ENCODE assay signal across 8 cellular contexts in the genomic region with DNA sequence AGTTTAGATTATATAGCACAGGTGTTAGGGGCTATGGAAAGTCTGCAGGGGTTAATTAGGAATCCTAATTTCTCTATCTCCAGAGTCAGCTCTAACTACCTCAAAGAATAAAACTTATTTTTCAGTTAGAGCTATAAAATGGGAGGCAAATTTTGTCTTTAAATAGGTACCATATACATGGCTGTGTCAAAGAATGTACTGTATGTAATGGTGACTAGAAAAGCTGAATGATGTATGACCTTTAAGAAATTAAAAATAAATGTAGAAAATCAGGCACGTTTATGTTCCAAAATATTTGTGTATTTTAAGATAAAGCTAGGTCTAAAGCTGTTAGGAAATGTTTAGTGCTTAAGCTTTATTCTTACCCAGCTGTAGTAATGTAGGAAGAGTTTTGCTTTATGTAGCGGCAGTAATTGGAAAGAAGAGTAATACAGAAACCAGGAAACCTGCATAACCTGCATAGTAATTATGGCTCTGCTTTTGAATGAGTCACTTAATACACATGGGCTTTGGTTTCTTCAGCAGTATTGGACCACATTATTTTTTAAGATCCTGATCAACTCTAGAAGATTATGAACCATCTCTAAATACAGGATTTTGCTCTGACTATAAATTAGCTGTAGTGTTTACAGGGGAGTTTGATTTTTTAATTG.
DNase-seq lines count a peak whose midpoint lies in the region; ATAC-seq, FAIRE-seq and TF ChIP-seq lines count a peak whose summit lies in the region.

No MANE protein-coding gene starts in this region.

- no peak overlapping the region for H3K27ac ChIP-seq in HEK293 (ENCODE audit: extremely low read depth, low read depth, low read length)
- no peak overlapping the region for H3K27ac ChIP-seq in OCI-LY3 (ENCODE audit: low read length)
- H3K27ac ChIP-seq in Karpas-422 (ENCODE audit: low read length): no peak overlapping the region

- no peak for FAIRE-seq in urothelium cell line (lab: Jason Lieb, UNC)

- H3K9me3 ChIP-seq in HEK293 (ENCODE audit: control insufficient read depth, insufficient read depth, low read depth, low read length) (no peaks in the 10 kb centered on the region), OCI-LY3 (ENCODE audit: insufficient read depth, low read length) (no peaks in the 10 kb centered on the region), Karpas-422 (ENCODE audit: low read length) (no peaks in the 10 kb centered on the region)

- H3K4me1 ChIP-seq in HEK293 (ENCODE audit: control insufficient read depth, insufficient read depth, low read length) (peaks cover 6% of the 10 kb centered on the region; the same call in 1 of the 2 replicates), OCI-LY3 (ENCODE audit: low read length) (peaks cover 49% of the 10 kb centered on the region), Karpas-422 (ENCODE audit: low read length) (no peaks in the 10 kb centered on the region)

- peak overlapping the region in 5 of 6 donors; percentile 33 to 82 (median 68) for H3K27ac Mint-ChIP-seq in naive B cell

- H3K27me3 ChIP-seq in OCI-LY3 (ENCODE audit: low read depth, low read length): no peaks in the 10 kb centered on the region
- H3K27me3 ChIP-seq in Karpas-422 (ENCODE audit: low read length): no peaks in the 10 kb centered on the region

- peaks cover 40% of the 10 kb centered on the region for H3K79me2 ChIP-seq in OCI-LY3 (ENCODE audit: low read length)
- H3K79me2 ChIP-seq in Karpas-422 (ENCODE audit: low read length): peaks cover 48% of the 10 kb centered on the region

- CTCF ChIA-PET in HEK293 (lab: Yijun Ruan, JAX): interaction anchor here (0.6 kb wide), 1 partner anchor 86 kb away, joined by 4 read pairs; no protein-coding TSS in a partner anchor

- H3K4me3 Mint-ChIP-seq in naive B cell: no peak overlapping the region

- H3K9me2 ChIP-seq in Karpas-422 (replicated peaks; ENCODE audit: insufficient read depth, low read length): no peaks in the 10 kb centered on the region

- H3K9ac ChIP-seq in OCI-LY3 (ENCODE audit: low read length) (no peak overlapping the region), Karpas-422 (ENCODE audit: low read length) (no peak overlapping the region)

- H3K9me3 Mint-ChIP-seq in naive B cell: no peaks in the 10 kb centered on the region

- no peak overlapping the region for H2AFZ ChIP-seq in OCI-LY3 (ENCODE audit: low read depth, low read length)
- H2AFZ ChIP-seq in Karpas-422 (ENCODE audit: low read length): no peak overlapping the region

- DNase-seq in naive B cell (no peak), urothelium cell line (ENCODE audit: low spot score) (no peak), SHP77 treated with DMSO at 0.1 percent for 48 hours (lab: John Stamatoyannopoulos, UW) (no peak), NCI-H146 (lab: John Stamatoyannopoulos, UW) (no peak), Karpas-422 (no peak)

- H3K4me3 ChIP-seq in HEK293 (ENCODE audit: low read depth, low read length) (no peak overlapping the region), OCI-LY3 (ENCODE audit: low read length) (no peak overlapping the region), Karpas-422 (ENCODE audit: low read length) (no peak overlapping the region)

- H3K36me3 ChIP-seq in HEK293 (ENCODE audit: control insufficient read depth in 2 of 2, insufficient read depth in 1 of 2, low read length in 2 of 2) (peaks cover 23 to 36% of the 10 kb centered on the region in 2 experiments), OCI-LY3 (replicated peaks; ENCODE audit: low read depth, low read length) (peaks cover 42% of the 10 kb centered on the region), Karpas-422 (ENCODE audit: insufficient read depth, low read length) (peaks cover 44% of the 10 kb centered on the region)

- ATAC-seq in GM19023 (IDR thresholded peaks at IDR 0.05; ENCODE audit: unreplicated experiment): peak; percentile 67
- ATAC-seq in naive B cell (ENCODE audit: low read depth in 2 of 2): no peak

- H4K20me1 ChIP-seq in OCI-LY3 (ENCODE audit: insufficient read depth, low read length) (peaks cover 57% of the 10 kb centered on the region), Karpas-422 (ENCODE audit: insufficient read depth, low read depth, low read length) (no peaks in the 10 kb centered on the region)

- peaks cover 0 to 15% of the 10 kb centered on the region in 2 donors for H3K36me3 Mint-ChIP-seq in naive B cell

- H3K4me1 Mint-ChIP-seq in naive B cell: peaks cover 5 to 20% (median 6%) of the 10 kb centered on the region in 3 donors

- no peaks in the 10 kb centered on the region for H3K27me3 Mint-ChIP-seq in naive B cell

- no peak for TF ChIP-seq CTCF in HEK293 (tag by site-specific recombination; IDR thresholded peaks at IDR 0.05)
- TF ChIP-seq CTCF in OCI-LY3 (IDR thresholded peaks at IDR 0.05; ENCODE audit: low read depth, low read length): no peak

- peak overlapping the region; percentile 44 for H3K4me2 ChIP-seq in OCI-LY3 (ENCODE audit: low read length)
- no peak overlapping the region for H3K4me2 ChIP-seq in Karpas-422 (ENCODE audit: low read depth, low read length, poor library complexity, severe bottlenecking)

- POLR2A ChIA-PET in HEK293 (lab: Yijun Ruan, JAX): no interaction called here

TF ChIP-seq in HEK293, 187 proteins besides CTCF, POLR2A, EP300 and RAD21:
- TF ChIP-seq ZBTB44 (tag by site-specific recombination; IDR thresholded peaks at IDR 0.05) (0 out of 2 replicates have a peak, but pooled peaks have one; percentile 15), ZNF2 (tag by site-specific recombination; IDR thresholded peaks at IDR 0.05) (no peak), ZNF600 (tag by site-specific recombination; IDR thresholded peaks at IDR 0.05) (peak; percentile 75; the same call in 1 of the 2 replicates), ZNF184 (tag by site-specific recombination; IDR thresholded peaks at IDR 0.05) (peak; percentile 98), ZBTB20 (tag by site-specific recombination; IDR thresholded peaks at IDR 0.05) (peak; percentile 30; the same call in 1 of the 2 replicates), ZNF366 (tag by site-specific recombination; conservative IDR thresholded peaks at IDR 0.05) (0 out of 2 replicates have a peak, but pooled peaks have one; percentile 11), ZNF571 (tag by site-specific recombination; IDR thresholded peaks at IDR 0.05) (no peak), SP7 (tag by site-specific recombination; IDR thresholded peaks at IDR 0.05) (peak; percentile 48; the same call in 1 of the 2 replicates)
- TF ChIP-seq, protein P1, sequence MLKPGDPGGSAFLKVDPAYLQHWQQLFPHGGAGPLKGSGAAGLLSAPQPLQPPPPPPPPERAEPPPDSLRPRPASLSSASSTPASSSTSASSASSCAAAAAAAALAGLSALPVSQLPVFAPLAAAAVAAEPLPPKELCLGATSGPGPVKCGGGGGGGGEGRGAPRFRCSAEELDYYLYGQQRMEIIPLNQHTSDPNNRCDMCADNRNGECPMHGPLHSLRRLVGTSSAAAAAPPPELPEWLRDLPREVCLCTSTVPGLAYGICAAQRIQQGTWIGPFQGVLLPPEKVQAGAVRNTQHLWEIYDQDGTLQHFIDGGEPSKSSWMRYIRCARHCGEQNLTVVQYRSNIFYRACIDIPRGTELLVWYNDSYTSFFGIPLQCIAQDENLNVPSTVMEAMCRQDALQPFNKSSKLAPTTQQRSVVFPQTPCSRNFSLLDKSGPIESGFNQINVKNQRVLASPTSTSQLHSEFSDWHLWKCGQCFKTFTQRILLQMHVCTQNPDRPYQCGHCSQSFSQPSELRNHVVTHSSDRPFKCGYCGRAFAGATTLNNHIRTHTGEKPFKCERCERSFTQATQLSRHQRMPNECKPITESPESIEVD (tag by site-specific recombination; IDR thresholded peaks at IDR 0.05): peak; percentile 70
